Comparison of ENCODE assay signal across 4 cellular contexts in genomic region chr3:38077073-38077472, GRCh38. TPM values are rescaled to one million over a fixed set of nuclear protein-coding genes. Genes with fewer than 3 reads are reported as not detected.
"Had no signal": no experiment of that assay in that cellular context is flagged by ENCODE, and none has a peak within 500 bp of the region (broad histone marks: within the 10 kb centered on the region; RNA-seq: fewer than 3 reads in every experiment).

No MANE protein-coding gene starts in this region.

RNA-seq across cellular contexts. Expression of gene DLEC1, which starts 38.1 kb away (rescaled TPM):
- total RNA-seq: lung microvascular endothelial cell, myocyte had no signal
- polyA plus RNA-seq: keratinocyte, mammary epithelial cell had no signal
